Comparison of ENCODE assay signal across 23 cellular contexts in genomic region chr1:203426349-203426748, GRCh38. TPM values are rescaled to one million over a fixed set of nuclear protein-coding genes. Genes with fewer than 3 reads are reported as not detected.
"Had no signal": no experiment of that assay in that cellular context is flagged by ENCODE, and none has a peak within 500 bp of the region (broad histone marks: within the 10 kb centered on the region; RNA-seq: fewer than 3 reads in every experiment).

No MANE protein-coding gene starts in this region.

- H3K36me3 ChIP-seq: cardiac muscle cell, left lung, tibial nerve had no signal

- H3K27ac ChIP-seq: cardiac muscle cell, foreskin keratinocyte, left lung, parathyroid adenoma had no signal

- H3K9ac ChIP-seq: parathyroid adenoma had no signal

- FAIRE-seq: kidney had no signal

- H3K4me1 ChIP-seq: foreskin keratinocyte, left lung, parathyroid adenoma had no signal

- H3K4me3 Mint-ChIP-seq: activated CD4-positive, alpha-beta T cell treated with anti-CD3 and anti-CD28 coated beads, Interleukin-2, amount 10 ng/mL, durations not matched to agents 24 days and 14 days; activated CD8-positive, alpha-beta T cell treated with anti-CD3 and anti-CD28 coated beads for 36 hours; activated naive CD8-positive, alpha-beta T cell treated with anti-CD3 and anti-CD28 coated beads, Interleukin-2, amount 10 ng/mL, durations not matched to agents 7 days and 5 days; activated T-helper 17 cell treated with anti-CD3 and anti-CD28 coated beads, Interleukin-2, amount 50 U/mL, for 72 hours; naive thymus-derived CD4-positive, alpha-beta T cell had no signal

- H3K27me3 ChIP-seq: cardiac muscle cell, dorsolateral prefrontal cortex, tibial nerve had no signal

- H3K4me3 ChIP-seq: cardiac muscle cell, dorsolateral prefrontal cortex, left lung, tibial nerve had no signal

- DNase-seq: activated CD4-positive, alpha-beta T cell treated with anti-CD3 and anti-CD28 coated beads, Interleukin-2, amount 10 ng/mL, durations not matched to agents 24 days and 14 days; activated CD8-positive, alpha-beta T cell treated with anti-CD3 and anti-CD28 coated beads for 36 hours; activated naive CD4-positive, alpha-beta T cell treated with Interleukin-2 at 50 U/mL for 16 hours; activated naive CD8-positive, alpha-beta T cell treated with anti-CD3 and anti-CD28 coated beads, Interleukin-2, amount 10 ng/mL, durations not matched to agents 7 days and 5 days; activated T-cell treated with anti-CD3 and anti-CD28 coated beads, Interleukin-2, amount 50 U/mL, for 1 hour; amygdala; dorsolateral prefrontal cortex; glutamatergic neuron; hypothalamus; kidney; left lung; naive thymus-derived CD4-positive, alpha-beta T cell; stimulated activated CD4-positive, alpha-beta T cell treated with anti-CD3 and anti-CD28 coated beads, Interleukin-2, amount 100 ng/mL, for 24 hours; stimulated activated naive CD8-positive, alpha-beta T cell treated with anti-CD3 and anti-CD28 coated beads, Interleukin-15, Interleukin-2, amounts not matched to agents 100 U/mL and 50 U/mL, for 24 hours; T-helper 1 cell; T-helper 9 cell had no signal

- H3K9me3 Mint-ChIP-seq: activated CD4-positive, alpha-beta T cell treated with anti-CD3 and anti-CD28 coated beads, Interleukin-2, amount 10 ng/mL, durations not matched to agents 24 days and 14 days; activated CD8-positive, alpha-beta T cell treated with anti-CD3 and anti-CD28 coated beads for 36 hours; activated naive CD8-positive, alpha-beta T cell treated with anti-CD3 and anti-CD28 coated beads, Interleukin-2, amount 10 ng/mL, durations not matched to agents 7 days and 5 days; activated T-helper 17 cell treated with anti-CD3 and anti-CD28 coated beads, Interleukin-2, amount 50 U/mL, for 72 hours had no signal

- ATAC-seq: activated CD8-positive, alpha-beta T cell treated with anti-CD3 and anti-CD28 coated beads for 36 hours; activated T-helper 17 cell treated with anti-CD3 and anti-CD28 coated beads, Interleukin-2, amount 50 U/mL, for 72 hours; left lung; naive thymus-derived CD4-positive, alpha-beta T cell; stimulated activated naive CD8-positive, alpha-beta T cell treated with anti-CD3 and anti-CD28 coated beads, Interleukin-15, Interleukin-2, amounts not matched to agents 100 U/mL and 50 U/mL, for 24 hours had no signal

- H3K27ac Mint-ChIP-seq: activated CD4-positive, alpha-beta T cell treated with anti-CD3 and anti-CD28 coated beads, Interleukin-2, amount 10 ng/mL, durations not matched to agents 24 days and 14 days; activated CD8-positive, alpha-beta T cell treated with anti-CD3 and anti-CD28 coated beads for 36 hours; activated naive CD8-positive, alpha-beta T cell treated with anti-CD3 and anti-CD28 coated beads, Interleukin-2, amount 10 ng/mL, durations not matched to agents 7 days and 5 days; activated T-helper 17 cell treated with anti-CD3 and anti-CD28 coated beads, Interleukin-2, amount 50 U/mL, for 72 hours; naive thymus-derived CD4-positive, alpha-beta T cell had no signal

- H3K4me1 Mint-ChIP-seq: activated CD4-positive, alpha-beta T cell treated with anti-CD3 and anti-CD28 coated beads, Interleukin-2, amount 10 ng/mL, durations not matched to agents 24 days and 14 days; activated naive CD8-positive, alpha-beta T cell treated with anti-CD3 and anti-CD28 coated beads, Interleukin-2, amount 10 ng/mL, durations not matched to agents 7 days and 5 days; activated T-helper 17 cell treated with anti-CD3 and anti-CD28 coated beads, Interleukin-2, amount 50 U/mL, for 72 hours had no signal

- H3K9me3 ChIP-seq: left lung, tibial nerve had no signal

- H3K36me3 Mint-ChIP-seq: activated naive CD8-positive, alpha-beta T cell treated with anti-CD3 and anti-CD28 coated beads, Interleukin-2, amount 10 ng/mL, durations not matched to agents 7 days and 5 days; naive thymus-derived CD4-positive, alpha-beta T cell had no signal

RNA-seq across cellular contexts. Expression of gene PRELP, which starts 49.3 kb away (rescaled TPM):
- total RNA-seq: activated CD4-positive, alpha-beta T cell treated with anti-CD3 and anti-CD28 coated beads, Interleukin-2, amount 10 ng/mL, durations not matched to agents 24 days and 14 days; activated CD8-positive, alpha-beta T cell treated with anti-CD3 and anti-CD28 coated beads for 36 hours; activated naive CD8-positive, alpha-beta T cell treated with anti-CD3 and anti-CD28 coated beads, Interleukin-2, amount 10 ng/mL, durations not matched to agents 7 days and 5 days; activated T-helper 17 cell treated with anti-CD3 and anti-CD28 coated beads, Interleukin-2, amount 50 U/mL, for 72 hours; cardiac muscle cell; epithelial cell of proximal tubule; lung microvascular endothelial cell; naive thymus-derived CD4-positive, alpha-beta T cell had no signal
- polyA plus RNA-seq: naive thymus-derived CD4-positive, alpha-beta T cell had no signal
